In the genomic region with DNA sequence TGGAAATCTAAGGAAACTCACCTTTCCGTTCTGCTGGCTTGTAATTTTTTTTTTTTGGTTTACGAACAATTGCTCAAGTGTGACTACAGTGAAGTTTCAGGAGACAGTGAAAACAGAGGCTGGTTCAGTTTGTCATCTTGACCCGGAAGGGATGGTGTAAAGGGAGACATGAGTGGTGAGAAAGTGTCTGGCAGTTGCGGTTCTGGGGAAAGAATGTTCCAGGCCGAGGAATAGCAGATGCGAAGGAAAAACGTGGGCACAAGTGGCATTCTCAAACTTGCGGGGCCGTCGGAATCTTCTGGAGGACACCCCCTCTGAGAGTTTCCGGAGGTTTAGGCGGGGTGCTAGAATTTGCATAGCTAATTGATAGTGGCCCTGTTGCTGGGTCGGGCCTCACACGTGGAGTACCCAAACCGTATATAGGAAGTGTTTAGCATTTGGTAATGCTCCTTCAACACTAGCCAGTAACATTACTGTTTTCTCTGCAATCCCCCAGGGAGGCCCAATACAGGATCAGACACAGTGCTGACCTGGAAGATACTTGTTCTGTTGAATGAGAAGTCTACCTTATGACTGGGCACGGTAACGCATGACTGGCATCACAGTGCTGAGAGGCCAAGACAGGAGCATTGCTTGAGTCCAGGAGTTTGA, we compare ENCODE assay signal across 9 cellular contexts. TPM values are rescaled to one million over a fixed set of nuclear protein-coding genes. Genes with fewer than 3 reads are reported as not detected.
DNase-seq lines count a peak whose midpoint lies in the region; ATAC-seq and TF ChIP-seq lines count a peak whose summit lies in the region.
"Had no signal": no experiment of that assay in that cellular context is flagged by ENCODE, and none has a peak within 500 bp of the region (broad histone marks: within the 10 kb centered on the region; RNA-seq: fewer than 3 reads in every experiment).

No MANE protein-coding gene starts in this region.

- no peak for TF ChIP-seq POLR2A in spleen (IDR thresholded peaks at IDR 0.05)

- H3K4me3 ChIP-seq in H7 (ENCODE audit: insufficient read depth, low read depth, low read length), result no peak overlapping the region
- H3K4me3 ChIP-seq in spleen, result peak overlapping the region in 1 of 8 donors; percentile 21

- H3K27ac ChIP-seq in spleen, result peak overlapping the region in 5 of 8 donors; percentile 7 to 75 (median 60)

- H3K27me3 ChIP-seq in H7 (ENCODE audit: control insufficient read depth, insufficient read depth, low read length) (peaks cover 32% of the 10 kb centered on the region), spleen (replicated peaks in 1 of 7) (peaks cover 0 to 31% (median 7%) of the 10 kb centered on the region in 7 donors)

- ATAC-seq in GM18873 (IDR thresholded peaks at IDR 0.05; ENCODE audit: low FRiP score, unreplicated experiment), result peak; percentile 37
- peak; percentile 41 for ATAC-seq in HG03565 (IDR thresholded peaks at IDR 0.05; ENCODE audit: unreplicated experiment)

- peaks cover 6 to 70% (median 49%) of the 10 kb centered on the region in 6 donors for H3K4me1 ChIP-seq in spleen

- DNase-seq in H7 (peak; percentile 27), spleen (peak; percentile 76), NCI-H2196 treated with DMSO at 0.1 percent for 48 hours (lab: John Stamatoyannopoulos, UW; ENCODE audit: unreplicated experiment) (no peak), cerebellar nuclear complex (lab: John Stamatoyannopoulos, UW) (no peak), NCI-H1417 (lab: John Stamatoyannopoulos, UW) (no peak)
- DNase-seq: NCI-H1105 treated with DMSO at 0.1 percent for 48 hours, T-helper 2 cell had no signal

- H3K36me3 ChIP-seq in H7 (replicated peaks; ENCODE audit: control insufficient read depth, insufficient read depth, low read length) (no peaks in the 10 kb centered on the region), spleen (no peaks in the 10 kb centered on the region)

- intact Hi-C loops in spleen (cut with DNase I; ENCODE audit: low total_unique reads), result no loop called here

- no peaks in the 10 kb centered on the region for H3K9me3 ChIP-seq in spleen

- WGBS in spleen, 5 donors, result 65 to 80% (median 68%) methylated on average over 17 of the region's 17 CpGs

- TF ChIP-seq CTCF in spleen (IDR thresholded peaks at IDR 0.05 in 8 of 11, conservative IDR thresholded peaks at IDR 0.05 in 3 of 11), result no peak

RNA-seq across cellular contexts. Expression of a gene that starts 2.8 kb away (rescaled TPM):
- total RNA-seq in H7 (2014; rRNA removed; shearing (Covaris generic)), result 1.3 and 2.6 TPM in 2 replicates
- total RNA-seq in spleen, result 1 to 10 TPM in 6 of 7 donors, under 1 TPM in 1; 0.72 to 4.1 (median 3.3) TPM
- 1 to 10 TPM; 1.5 to 3.1 (median 2.7) TPM for polyA plus RNA-seq in spleen

RNA-seq across cellular contexts. Expression of a gene that starts 25.9 kb away (rescaled TPM):
- 1.4 and 2.9 TPM in 2 replicates for total RNA-seq in H7 (2014; rRNA removed; shearing (Covaris generic))
- total RNA-seq in spleen, result 10 to 100 TPM; 11.4 to 23.8 (median 20.7) TPM
- polyA plus RNA-seq in spleen, result 1 to 10 TPM; 1.7 to 7.2 (median 2.0) TPM

RNA-seq across cellular contexts. Expression of a gene that starts 46.4 kb away (rescaled TPM):
- total RNA-seq in H7 (2014; rRNA removed; shearing (Covaris generic)), result 0.59 and 1.1 TPM in 2 replicates
- total RNA-seq in spleen, result 10 to 100 TPM; 39.3 to 70.9 (median 58.5) TPM
- 10 to 100 TPM; 36.8 to 67.1 (median 65.1) TPM for polyA plus RNA-seq in spleen

Comparison
In these comparisons a context has a peak if more than half of its experiments do, and no peak if none do; other contexts are left out.
1. DNase-seq: peak in H7 (single experiment) and spleen (single experiment); none in NCI-H2196 treated with DMSO at 0.1 percent for 48 hours (single experiment), cerebellar nuclear complex (0 of 2) and NCI-H1417 (0 of 3).
2. RNA of a gene that starts 46.4 kb away (total RNA-seq): 39.3 to 70.9 TPM in spleen; 0.59 to 1.1 TPM in H7; every median in the first group is over 10 times any median in the second.